ENCODE assay signal across 8 cellular contexts in genomic region chr7:123746055-123746454, GRCh38. TPM values are rescaled to one million over a fixed set of nuclear protein-coding genes. Genes with fewer than 3 reads are reported as not detected.
DNase-seq lines count a peak whose midpoint lies in the region; ATAC-seq and TF ChIP-seq lines count a peak whose summit lies in the region.
"Had no signal": no experiment of that assay in that cellular context is flagged by ENCODE, and none has a peak within 500 bp of the region (broad histone marks: within the 10 kb centered on the region; RNA-seq: fewer than 3 reads in every experiment).

No MANE protein-coding gene starts in this region.

- ATAC-seq in effector memory CD8-positive, alpha-beta T cell (replicated peaks): no peak
- ATAC-seq in omental fat pad (ENCODE audit: low FRiP score): no peak

- peaks cover 22% of the 10 kb centered on the region for H3K36me3 Mint-ChIP-seq in effector memory CD8-positive, alpha-beta T cell (ENCODE audit: insufficient read depth)

- no peak overlapping the region for H2AFZ ChIP-seq in osteoblast (ENCODE audit: low read length)

- peaks cover 63% of the 10 kb centered on the region for H4K20me1 ChIP-seq in osteoblast (ENCODE audit: insufficient read depth, low read length)

- no peaks in the 10 kb centered on the region for H3K27me3 Mint-ChIP-seq in effector memory CD8-positive, alpha-beta T cell

- peaks cover 44 to 67% of the 10 kb centered on the region in 2 donors for H3K4me1 Mint-ChIP-seq in effector memory CD8-positive, alpha-beta T cell (ENCODE audit: low read depth in 2 of 2)

- H3K27ac ChIP-seq in osteoblast (ENCODE audit: low read depth, low read length): no peak overlapping the region

- peak overlapping the region; percentile 95 for H3K4me2 ChIP-seq in osteoblast (ENCODE audit: insufficient read depth, low read length)

- H3K4me3 ChIP-seq in GM06990 (replicated peaks; ENCODE audit: low read depth, low read length): peak overlapping the region; percentile 97
- no peak overlapping the region for H3K4me3 ChIP-seq in osteoblast (ENCODE audit: insufficient read depth, low read length)

- peaks cover 71% of the 10 kb centered on the region for H3K79me2 ChIP-seq in osteoblast (ENCODE audit: insufficient read depth, low read length)

- H3K4me3 Mint-ChIP-seq in effector memory CD8-positive, alpha-beta T cell: peak overlapping the region; percentile 92 to 95

- peak overlapping the region; percentile 11 to 79 for H3K27ac Mint-ChIP-seq in effector memory CD8-positive, alpha-beta T cell

- no peaks in the 10 kb centered on the region for H3K9me3 Mint-ChIP-seq in effector memory CD8-positive, alpha-beta T cell

- peaks cover 18% of the 10 kb centered on the region for H3K4me1 ChIP-seq in osteoblast (ENCODE audit: insufficient read depth, low read length)

- no peaks in the 10 kb centered on the region for H3K9me3 ChIP-seq in osteoblast (ENCODE audit: low read depth, low read length)

- no peak for TF ChIP-seq CTCF in GM06990 (IDR thresholded peaks at IDR 0.05; ENCODE audit: insufficient read depth, low read length, poor library complexity, severe bottlenecking)
- no peak for TF ChIP-seq CTCF in osteoblast (IDR thresholded peaks at IDR 0.05; ENCODE audit: extremely low read depth, low read depth, low read length)
- no peak for TF ChIP-seq CTCF in omental fat pad (IDR thresholded peaks at IDR 0.05)

- DNase-seq in GM06990 (ENCODE audit: extremely low read depth, insufficient read length) (no peak), NCI-H69 (lab: John Stamatoyannopoulos, UW) (peak; percentile 28), osteoblast (ENCODE audit: insufficient read length, low spot score, missing footprints) (peak; percentile 66), omental fat pad (ENCODE audit: low spot score) (no peak), ureter (ENCODE audit: low spot score) (no peak), NCI-H2196 (lab: John Stamatoyannopoulos, UW; ENCODE audit: unreplicated experiment) (no peak)
- DNase-seq in effector memory CD8-positive, alpha-beta T cell: no peak
- DNase-seq: activated CD8-positive, alpha-beta memory T cell treated with anti-CD3 and anti-CD28 coated beads, Interleukin-2, amount 50 U/mL, for 48 hours had no signal

- H3K36me3 ChIP-seq in GM06990 (ENCODE audit: control insufficient read depth, insufficient read depth, low read length) (no peaks in the 10 kb centered on the region), osteoblast (ENCODE audit: insufficient read depth, low read length) (no peaks in the 10 kb centered on the region)

- H3K27me3 ChIP-seq in GM06990 (replicated peaks; ENCODE audit: control insufficient read depth, insufficient read depth, low read length) (no peaks in the 10 kb centered on the region), osteoblast (ENCODE audit: insufficient read depth, low read length) (no peaks in the 10 kb centered on the region)

RNA-seq across cellular contexts. Expression of gene WASL, which starts 2.7 kb away (rescaled TPM):
- 23.2 and 24.5 TPM in 2 replicates for total RNA-seq in osteoblast
- total RNA-seq in omental fat pad: 10 to 100 TPM; 23.8 to 30.9 (median 27.6) TPM
- total RNA-seq in ureter: 59.4 TPM

Comparison
In these comparisons a context has a peak if more than half of its experiments do, and no peak if none do; other contexts are left out.
1. DNase-seq: peak in NCI-H69 (single experiment) and osteoblast (single experiment); none in GM06990 (single experiment), effector memory CD8-positive, alpha-beta T cell (0 of 3), omental fat pad (single experiment), ureter (single experiment) and NCI-H2196 (single experiment).